In genomic region chrX:130402211-130402684, GRCh38 we compare ENCODE assay signal across 8 cellular contexts. TPM values are rescaled to one million over a fixed set of nuclear protein-coding genes. Genes with fewer than 3 reads are reported as not detected.
DNase-seq lines count a peak whose midpoint lies in the region; ATAC-seq and TF ChIP-seq lines count a peak whose summit lies in the region.

No MANE protein-coding gene starts in this region.

- CTCF ChIA-PET in activated CD8-positive, alpha-beta memory T cell treated with anti-CD3 and anti-CD28 coated beads, Interleukin-2, amount 10 ng/mL, durations not matched to agents 7 days and 5 days (lab: Charles Lee): interaction anchor here (0.7 kb wide), 1 partner anchor 72 kb away, joined by 3 read pairs; no protein-coding TSS in a partner anchor

- H3K4me1 ChIP-seq in left lung (no peaks in the 10 kb centered on the region), thymus (ENCODE audit: control insufficient read depth, insufficient read depth, low read length) (no peaks in the 10 kb centered on the region)

- WGBS in thymus: 3% methylated on average over 13 of the region's 13 CpGs

- H3K27me3 ChIP-seq in left lung: peaks cover 0 to 3% of the 10 kb centered on the region in 2 donors
- H3K27me3 ChIP-seq in thymus (ENCODE audit: control insufficient read depth, insufficient read depth): no peaks in the 10 kb centered on the region

- H3K27ac ChIP-seq in left lung: peak overlapping the region; percentile 42 to 65
- H3K27ac ChIP-seq in thymus (ENCODE audit: low read depth): peak overlapping the region; percentile 1

- intact Hi-C loops in left lung (cut with DNase I): no loop called here

- no peaks in the 10 kb centered on the region for H3K9me3 ChIP-seq in left lung
- no peaks in the 10 kb centered on the region for H3K9me3 ChIP-seq in thymus (ENCODE audit: control insufficient read depth)

- peaks cover 24% of the 10 kb centered on the region for H3K4me1 Mint-ChIP-seq in activated CD8-positive, alpha-beta memory T cell treated with anti-CD3 and anti-CD28 coated beads, Interleukin-2, amount 10 ng/mL, durations not matched to agents 7 days and 5 days

- peak overlapping the region; percentile 41 to 53 for H3K4me3 ChIP-seq in left lung
- H3K4me3 ChIP-seq in thymus (ENCODE audit: low read length): peak overlapping the region; percentile 73

- H3K27me3 Mint-ChIP-seq in activated CD8-positive, alpha-beta memory T cell treated with anti-CD3 and anti-CD28 coated beads, Interleukin-2, amount 10 ng/mL, durations not matched to agents 7 days and 5 days: peaks cover 2% of the 10 kb centered on the region

- no peak for DNase-seq in activated CD8-positive, alpha-beta memory T cell treated with anti-CD3 and anti-CD28 coated beads, Interleukin-2, amount 10 ng/mL, durations not matched to agents 7 days and 5 days
- DNase-seq in activated CD8-positive, alpha-beta memory T cell treated with anti-CD3 and anti-CD28 coated beads for 24 hours: no peak
- no peak for DNase-seq in activated naive CD4-positive, alpha-beta T cell treated with anti-CD3 and anti-CD28 coated beads, Interleukin-2, amount 50 U/mL, for 72 hours (ENCODE audit: low spot score in 2 of 2)
- DNase-seq in left lung: no peak
- no peak for DNase-seq in NCI-H146 (lab: John Stamatoyannopoulos, UW)
- no peak for DNase-seq in NCI-H2227 treated with DMSO at 0.1 percent for 48 hours (lab: John Stamatoyannopoulos, UW)
- DNase-seq in putamen (ENCODE audit: low spot score): no peak

- peak; percentile 6 for ATAC-seq in activated CD8-positive, alpha-beta memory T cell treated with anti-CD3 and anti-CD28 coated beads, Interleukin-2, amount 10 ng/mL, durations not matched to agents 7 days and 5 days
- no peak for ATAC-seq in activated naive CD4-positive, alpha-beta T cell treated with anti-CD3 and anti-CD28 coated beads, Interleukin-2, amount 50 U/mL, for 72 hours
- ATAC-seq in left lung: no peak

- H3K36me3 Mint-ChIP-seq in activated CD8-positive, alpha-beta memory T cell treated with anti-CD3 and anti-CD28 coated beads, Interleukin-2, amount 10 ng/mL, durations not matched to agents 7 days and 5 days: peaks cover 17% of the 10 kb centered on the region
- H3K36me3 Mint-ChIP-seq in activated naive CD4-positive, alpha-beta T cell treated with anti-CD3 and anti-CD28 coated beads, Interleukin-2, amount 50 U/mL, for 72 hours: peaks cover 0 to 12% of the 10 kb centered on the region in 2 donors

- H3K9me3 Mint-ChIP-seq in activated CD8-positive, alpha-beta memory T cell treated with anti-CD3 and anti-CD28 coated beads, Interleukin-2, amount 10 ng/mL, durations not matched to agents 7 days and 5 days (ENCODE audit: low read depth): no peaks in the 10 kb centered on the region
- no peaks in the 10 kb centered on the region for H3K9me3 Mint-ChIP-seq in activated naive CD4-positive, alpha-beta T cell treated with anti-CD3 and anti-CD28 coated beads, Interleukin-2, amount 50 U/mL, for 72 hours

- no peak for TF ChIP-seq CTCF in left lung (IDR thresholded peaks at IDR 0.05)

- peak overlapping the region; percentile 91 for H3K27ac Mint-ChIP-seq in activated CD8-positive, alpha-beta memory T cell treated with anti-CD3 and anti-CD28 coated beads, Interleukin-2, amount 10 ng/mL, durations not matched to agents 7 days and 5 days
- H3K27ac Mint-ChIP-seq in activated naive CD4-positive, alpha-beta T cell treated with anti-CD3 and anti-CD28 coated beads, Interleukin-2, amount 50 U/mL, for 72 hours: peak overlapping the region; percentile 95 to 97

- H3K36me3 ChIP-seq in left lung: peaks cover 0 to 14% of the 10 kb centered on the region in 2 donors
- H3K36me3 ChIP-seq in thymus (ENCODE audit: control insufficient read depth, insufficient read depth): peaks cover 13% of the 10 kb centered on the region

- H3K4me3 Mint-ChIP-seq in activated CD8-positive, alpha-beta memory T cell treated with anti-CD3 and anti-CD28 coated beads, Interleukin-2, amount 10 ng/mL, durations not matched to agents 7 days and 5 days: peak overlapping the region; percentile 89

RNA-seq across cellular contexts. Expression of gene RBMX2, which starts 0.5 kb away (rescaled TPM):
- total RNA-seq in activated CD8-positive, alpha-beta memory T cell treated with anti-CD3 and anti-CD28 coated beads, Interleukin-2, amount 10 ng/mL, durations not matched to agents 7 days and 5 days: 10 to 100 TPM; 25.0 to 26.4 TPM
- 10 to 100 TPM; 27.2 to 51.3 TPM for total RNA-seq in activated naive CD4-positive, alpha-beta T cell treated with anti-CD3 and anti-CD28 coated beads, Interleukin-2, amount 50 U/mL, for 72 hours
- total RNA-seq in left lung: 10 to 100 TPM; 13.6 to 15.4 TPM
- 33.8 TPM for polyA plus RNA-seq in thymus

RNA-seq across cellular contexts. Expression of gene GPR119, which starts 16.8 kb away (rescaled TPM):
- total RNA-seq in activated CD8-positive, alpha-beta memory T cell treated with anti-CD3 and anti-CD28 coated beads, Interleukin-2, amount 10 ng/mL, durations not matched to agents 7 days and 5 days: not detected
- not detected for total RNA-seq in activated naive CD4-positive, alpha-beta T cell treated with anti-CD3 and anti-CD28 coated beads, Interleukin-2, amount 50 U/mL, for 72 hours
- not detected for total RNA-seq in left lung
- not detected for polyA plus RNA-seq in thymus
